Comparison of ENCODE assay signal across 9 cellular contexts in the genomic region with DNA sequence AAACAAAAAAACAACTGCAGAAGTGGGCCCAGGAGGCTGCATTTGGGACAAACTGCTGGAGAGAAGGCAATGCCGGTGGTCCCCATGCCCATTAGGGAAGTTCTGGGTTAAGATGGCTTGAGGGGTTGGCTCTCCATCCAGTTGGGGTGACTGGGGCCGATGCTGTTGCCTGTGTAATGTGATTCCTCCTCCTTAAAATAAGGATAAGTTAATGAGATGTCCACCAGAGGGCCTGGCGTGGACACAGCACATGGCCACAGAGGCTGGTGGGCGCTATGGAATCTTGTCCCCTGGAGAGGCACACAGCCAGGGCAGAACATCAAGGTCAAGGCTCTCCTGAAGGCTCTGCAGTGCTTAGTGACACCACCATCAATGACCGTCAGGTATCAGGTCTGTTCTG. TPM values are rescaled to one million over a fixed set of nuclear protein-coding genes. Genes with fewer than 3 reads are reported as not detected.
DNase-seq lines count a peak whose midpoint lies in the region; ATAC-seq and TF ChIP-seq lines count a peak whose summit lies in the region.
"Had no signal": no experiment of that assay in that cellular context is flagged by ENCODE, and none has a peak within 500 bp of the region (broad histone marks: within the 10 kb centered on the region; RNA-seq: fewer than 3 reads in every experiment).

No MANE protein-coding gene starts in this region.

- no peak for DNase-seq in BJ (ENCODE audit: low read depth)
- peak; percentile 69 for DNase-seq in GM23338 (ENCODE audit: low spot score)
- no peak for DNase-seq in activated CD8-positive, alpha-beta T cell treated with anti-CD3 and anti-CD28 coated beads, Interleukin-2, amount 10 ng/mL, durations not matched to agents 7 days and 5 days
- DNase-seq in left lung: no peak
- DNase-seq in NCI-H526 (lab: John Stamatoyannopoulos, UW): no peak
- no peak for DNase-seq in NCI-H2107 (lab: John Stamatoyannopoulos, UW)
- no peak for DNase-seq in mesendoderm

- TF ChIP-seq CTCF in BJ (IDR thresholded peaks at IDR 0.05; ENCODE audit: insufficient read depth, low read depth, low read length) (peak; percentile 49), GM23338 (conservative IDR thresholded peaks at IDR 0.05; ENCODE audit: low read depth in 2 of 2) (peak; percentile 42 to 46), left lung (IDR thresholded peaks at IDR 0.05) (no peak)

- H3K27ac ChIP-seq in GM23338 (ENCODE audit: low read depth) (no peak overlapping the region), left lung (no peak overlapping the region), mesendoderm (ENCODE audit: low read depth, low read length) (no peak overlapping the region)

- no peak overlapping the region for H2BK5ac ChIP-seq in mesendoderm (ENCODE audit: low read length)

- H3K9me3 Mint-ChIP-seq in GM23338: no peaks in the 10 kb centered on the region
- no peaks in the 10 kb centered on the region for H3K9me3 Mint-ChIP-seq in activated CD8-positive, alpha-beta T cell treated with anti-CD3 and anti-CD28 coated beads, Interleukin-2, amount 10 ng/mL, durations not matched to agents 7 days and 5 days (ENCODE audit: insufficient read depth)

- H3K79me2 ChIP-seq in GM23338 (replicated peaks; ENCODE audit: insufficient read depth) (no peaks in the 10 kb centered on the region), mesendoderm (ENCODE audit: control insufficient read depth, insufficient read depth, low read length) (no peaks in the 10 kb centered on the region)

- H3K27ac Mint-ChIP-seq in GM23338: no peak overlapping the region
- H3K27ac Mint-ChIP-seq in activated CD8-positive, alpha-beta T cell treated with anti-CD3 and anti-CD28 coated beads, Interleukin-2, amount 10 ng/mL, durations not matched to agents 7 days and 5 days: peak overlapping the region; percentile 52

- H3K36me3 Mint-ChIP-seq in GM23338 (ENCODE audit: low read depth): peaks cover 2% of the 10 kb centered on the region; the same call in 1 of the 3 replicates
- peaks cover 5% of the 10 kb centered on the region for H3K36me3 Mint-ChIP-seq in activated CD8-positive, alpha-beta T cell treated with anti-CD3 and anti-CD28 coated beads, Interleukin-2, amount 10 ng/mL, durations not matched to agents 7 days and 5 days (ENCODE audit: low read depth)

- no CpG with 5 or more reads among the region's 5 CpGs for WGBS in mesendoderm (ENCODE audit: extremely low coverage, insufficient coverage, low lambda C conversion rate)

- H3K56ac ChIP-seq in mesendoderm (ENCODE audit: low read length): no peak overlapping the region

- 0 out of 2 replicates have a peak, but pooled peaks cover 2% of the 10 kb centered on the region for H3F3A ChIP-seq in GM23338 (replicated peaks; ENCODE audit: low read depth)

- H3K9me3 ChIP-seq in left lung: no peaks in the 10 kb centered on the region

- no peak overlapping the region for H2BK120ac ChIP-seq in mesendoderm (ENCODE audit: low read depth, low read length)

- intact Hi-C loops in left lung (cut with DNase I): no loop called here

- H3K4me1 ChIP-seq in GM23338 (ENCODE audit: insufficient read depth): no peaks in the 10 kb centered on the region; the same call in 1 of the 2 replicates
- peaks cover 0 to 29% of the 10 kb centered on the region in 2 donors for H3K4me1 ChIP-seq in left lung
- no peaks in the 10 kb centered on the region for H3K4me1 ChIP-seq in mesendoderm (ENCODE audit: control insufficient read depth, low read depth, low read length)

- H4K20me1 ChIP-seq in GM23338 (replicated peaks; ENCODE audit: insufficient read depth): no peaks in the 10 kb centered on the region; the same call in 1 of the 2 replicates

- no peaks in the 10 kb centered on the region for H3K79me1 ChIP-seq in mesendoderm (ENCODE audit: low read length)

- H2AFZ ChIP-seq in GM23338: no peak overlapping the region

- H3K4me3 ChIP-seq in BJ (ENCODE audit: low read depth, low read length) (no peak overlapping the region), GM23338 (no peak overlapping the region), left lung (no peak overlapping the region), mesendoderm (ENCODE audit: low read length) (no peak overlapping the region)

- H3K4me1 Mint-ChIP-seq in GM23338: peaks cover 9% of the 10 kb centered on the region
- H3K4me1 Mint-ChIP-seq in activated CD8-positive, alpha-beta T cell treated with anti-CD3 and anti-CD28 coated beads, Interleukin-2, amount 10 ng/mL, durations not matched to agents 7 days and 5 days (ENCODE audit: low read depth): peaks cover 35% of the 10 kb centered on the region

- H3K9ac ChIP-seq in mesendoderm (ENCODE audit: low read length): no peak overlapping the region

- no peaks in the 10 kb centered on the region for H3K9me2 ChIP-seq in GM23338 (ENCODE audit: insufficient read depth)

- H3K4ac ChIP-seq in mesendoderm (ENCODE audit: low read depth, low read length): no peak overlapping the region

- H3K4me3 Mint-ChIP-seq in GM23338: peak overlapping the region; percentile 69; the same call in 2 of the 3 replicates
- H3K4me3 Mint-ChIP-seq in activated CD8-positive, alpha-beta T cell treated with anti-CD3 and anti-CD28 coated beads, Interleukin-2, amount 10 ng/mL, durations not matched to agents 7 days and 5 days: peak overlapping the region; percentile 78

- H3K27me3 ChIP-seq in BJ (ENCODE audit: control insufficient read depth, insufficient read depth, low read length) (peaks cover 54% of the 10 kb centered on the region), GM23338 (ENCODE audit: insufficient read depth) (peaks cover 28% of the 10 kb centered on the region), left lung (peaks cover 24 to 56% of the 10 kb centered on the region in 2 donors), mesendoderm (ENCODE audit: insufficient read depth, low read length, poor library complexity) (peaks cover 10% of the 10 kb centered on the region)

- POLR2A ChIA-PET in BJ (lab: Charles Lee): no interaction called here
- POLR2A ChIA-PET in activated CD8-positive, alpha-beta T cell treated with anti-CD3 and anti-CD28 coated beads, Interleukin-2, amount 10 ng/mL, durations not matched to agents 7 days and 5 days (lab: Charles Lee): interaction anchor here (1.5 kb wide), 1 partner anchor 37 kb away, joined by 6 read pairs; no protein-coding TSS in a partner anchor

- CTCF ChIA-PET in BJ (lab: Yijun Ruan, JAX): interaction anchor here (0.9 kb wide), 1 partner anchor 9 kb away, joined by 3 read pairs; no protein-coding TSS in a partner anchor
- CTCF ChIA-PET in activated CD8-positive, alpha-beta T cell treated with anti-CD3 and anti-CD28 coated beads, Interleukin-2, amount 10 ng/mL, durations not matched to agents 7 days and 5 days (lab: Charles Lee): interaction anchor here (1.4 to 2.2 kb wide), 2 partner anchors 20 to 34 kb away, joined by 4 to 7 read pairs; no protein-coding TSS in a partner anchor

- H3K27me3 Mint-ChIP-seq in GM23338 (ENCODE audit: insufficient read depth, low read depth, poor library complexity): peaks cover 23% of the 10 kb centered on the region
- H3K27me3 Mint-ChIP-seq in activated CD8-positive, alpha-beta T cell treated with anti-CD3 and anti-CD28 coated beads, Interleukin-2, amount 10 ng/mL, durations not matched to agents 7 days and 5 days (ENCODE audit: low read depth): peaks cover 19% of the 10 kb centered on the region

- ATAC-seq in GM23338 (peak; percentile 28), left lung (peak; percentile 24), GM18873 (IDR thresholded peaks at IDR 0.05; ENCODE audit: low FRiP score, unreplicated experiment) (no peak)
- ATAC-seq in activated CD8-positive, alpha-beta T cell treated with anti-CD3 and anti-CD28 coated beads, Interleukin-2, amount 10 ng/mL, durations not matched to agents 7 days and 5 days: no peak

- H3K18ac ChIP-seq in mesendoderm (ENCODE audit: low read length): no peak overlapping the region

- H3K4me2 ChIP-seq in GM23338 (no peak overlapping the region), mesendoderm (ENCODE audit: low read length) (no peak overlapping the region)

- H4K8ac ChIP-seq in mesendoderm (ENCODE audit: low read depth, low read length): no peak overlapping the region

- H3K36me3 ChIP-seq in BJ (ENCODE audit: control insufficient read depth, insufficient read depth, low read length) (no peaks in the 10 kb centered on the region), GM23338 (ENCODE audit: insufficient read depth) (no peaks in the 10 kb centered on the region), left lung (no peaks in the 10 kb centered on the region), mesendoderm (ENCODE audit: control insufficient read depth, insufficient read depth, low read length) (no peaks in the 10 kb centered on the region)

- H3K23ac ChIP-seq in mesendoderm (ENCODE audit: low read length): no peak overlapping the region

- H2AK5ac ChIP-seq in mesendoderm (ENCODE audit: low read length): no peak overlapping the region

- no peak overlapping the region for H4K5ac ChIP-seq in mesendoderm (ENCODE audit: low read length)

- no peak overlapping the region for H2BK15ac ChIP-seq in mesendoderm (replicated peaks; ENCODE audit: low read depth)

TF ChIP-seq in GM23338, 12 proteins besides CTCF, POLR2A, EP300 and RAD21 (continues in another document):
- no peak for TF ChIP-seq STAT1 (IDR thresholded peaks at IDR 0.05; ENCODE audit: unreplicated experiment)
- no peak for TF ChIP-seq POLR2AphosphoS5 (IDR thresholded peaks at IDR 0.05; ENCODE audit: low read depth)
- TF ChIP-seq EZH2phosphoT487 (IDR thresholded peaks at IDR 0.05; ENCODE audit: unreplicated experiment): no peak

RNA-seq across cellular contexts. Expression of a gene that starts 1.0 kb away (rescaled TPM):
- polyA plus RNA-seq in BJ (2011; rRNA removed) (0.10 and 0.16 TPM in 2 replicates), GM23338 (2016; fragmentation: Nextera tagmentation; extraction: Ambion mirVana) (10.4 and 12.0 TPM in 2 replicates)
- polyA minus RNA-seq in BJ (2011; rRNA and poly(A)+ RNA removed): 0.19 TPM in 1 of 2 replicates, not detected in the other
- 4.2 and 17.0 TPM in 2 replicates for total RNA-seq in GM23338 (2014; rRNA removed; shearing (Covaris generic))
- 100 to 1,000 TPM; 103 to 106 TPM for total RNA-seq in activated CD8-positive, alpha-beta T cell treated with anti-CD3 and anti-CD28 coated beads, Interleukin-2, amount 10 ng/mL, durations not matched to agents 7 days and 5 days
- total RNA-seq in left lung: 10 to 100 TPM in 1 of 2 donors, 1 to 10 TPM in 1; 8.3 to 10.1 TPM
- polyA plus RNA-seq in mesendoderm (2013, experiment 1 of 2): 1.5 TPM
- polyA plus RNA-seq in mesendoderm (2013, experiment 2 of 2): 1.4 TPM
- total RNA-seq: RPMI7951 had no signal

Comparison
In these comparisons a context has a peak if more than half of its experiments do, and no peak if none do; other contexts are left out.
1. CTCF ChIP-seq: peak in BJ (single experiment) and GM23338 (2 of 2); none in left lung (0 of 2).
2. ATAC-seq: peak in GM23338 (single experiment) and left lung (single experiment); none in activated CD8-positive, alpha-beta T cell treated with anti-CD3 and anti-CD28 coated beads, Interleukin-2, amount 10 ng/mL, durations not matched to agents 7 days and 5 days (single experiment) and GM18873 (single experiment).